7 cellular contexts compared by ENCODE assay signal in the genomic region with DNA sequence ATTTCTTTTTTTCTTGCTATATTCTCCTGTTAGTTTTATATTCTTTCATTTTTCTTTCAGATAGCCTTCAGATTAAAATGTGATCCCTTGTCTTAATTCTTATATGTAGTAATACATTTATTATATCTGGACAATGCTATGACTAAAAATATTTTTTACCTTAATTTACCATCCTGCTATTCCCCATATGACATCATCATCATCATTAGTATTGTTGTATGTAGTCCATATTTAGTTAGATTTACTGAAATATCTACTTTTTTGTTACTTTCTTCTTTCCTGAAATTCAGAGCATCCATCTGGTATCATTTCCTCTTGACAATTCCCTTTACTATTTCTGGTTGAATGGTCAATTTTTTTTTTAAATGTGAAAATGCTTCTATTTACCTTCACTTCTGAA.
"Had no signal": no experiment of that assay in that cellular context is flagged by ENCODE, and none has a peak within 500 bp of the region (broad histone marks: within the 10 kb centered on the region; RNA-seq: fewer than 3 reads in every experiment).

No MANE protein-coding gene starts in this region.

- H3K4me2 ChIP-seq: KMS-11 had no signal

- H3K9ac ChIP-seq: KMS-11 had no signal

- H3K27ac ChIP-seq: HL-60, KMS-11 had no signal

- ATAC-seq: K562 had no signal

- H3K4me3 ChIP-seq: K562 had no signal

- FAIRE-seq: HTR-8/SVneo, K562 had no signal

- DNase-seq: IMR-90, KBM-7, KG1 had no signal
